15 cellular contexts compared by ENCODE assay signal in genomic region chr11:61204504-61205059, GRCh38. TPM values are rescaled to one million over a fixed set of nuclear protein-coding genes. Genes with fewer than 3 reads are reported as not detected.
DNase-seq lines count a peak whose midpoint lies in the region; FAIRE-seq and TF ChIP-seq lines count a peak whose summit lies in the region.
"Not testable (repeated sequence)": the region's sequence is repeated elsewhere in the genome, so short reads cannot be mapped to it uniquely, and the experiment has no call there.
"Had no signal": no experiment of that assay in that cellular context is flagged by ENCODE, and none has a peak within 500 bp of the region (broad histone marks: within the 10 kb centered on the region; RNA-seq: fewer than 3 reads in every experiment).

No MANE protein-coding gene starts in this region.

- not testable (repeated sequence) for H2AK5ac ChIP-seq in H1 (ENCODE audit: low read depth, low read length)

- POLR2A ChIA-PET in H1 (lab: Charles Lee; ENCODE audit: partially characterized antibody), result not testable (repeated sequence)

- H3K23me2 ChIP-seq in H1 (ENCODE audit: low read depth, low read length), result not testable (repeated sequence)

- H3K4me2 ChIP-seq in H1 (ENCODE audit: insufficient read depth in 1 of 2, low read depth in 2 of 2, low read length in 2 of 2); neural progenitor cell: not testable (repeated sequence)

- H3K27ac Mint-ChIP-seq in brain, result peak overlapping the region in 4 of 5 experiments; percentile 28 to 83 (median 48)
- H3K27ac Mint-ChIP-seq in neural progenitor cell, result peak overlapping the region; percentile 69

- not testable (repeated sequence) for H4K5ac ChIP-seq in H1 (ENCODE audit: insufficient read length, low read depth, low read length)

- not testable (repeated sequence) for H3K9me3 ChIP-seq in H1 (ENCODE audit: insufficient read depth in 2 of 2, low read depth in 1 of 2, low read length in 1 of 2); neural progenitor cell (ENCODE audit: low read depth); sigmoid colon

- not testable (repeated sequence) for H2AFZ ChIP-seq in H1 (ENCODE audit: low read length); neural progenitor cell (replicated peaks)

- H3K27me3 Mint-ChIP-seq in brain, result not testable (repeated sequence)
- H3K27me3 Mint-ChIP-seq in neural progenitor cell (ENCODE audit: insufficient read depth, low read depth), result peaks cover 12% of the 10 kb centered on the region

- WGBS in H1 (ENCODE audit: extremely low coverage in 1 of 2, insufficient coverage in 1 of 2, insufficient read length in 1 of 2, insufficient replicate concordance in 2 of 2, low coverage in 1 of 2, low lambda C conversion rate in 2 of 2, missing lambda C conversion rate in 1 of 2), 2 experiments, result 87% methylated on average over 14 of the region's 14 CpGs; no CpG with 5 or more reads in 1 of the 2 experiments
- WGBS in sigmoid colon, 2 donors, result 70 to 77% methylated on average over 14 of the region's 14 CpGs

- in situ Hi-C loops in G401 (cut with HindIII; ENCODE audit: low sequenced_read_pairs), result not testable (repeated sequence)

- not testable (repeated sequence) for H3K18ac ChIP-seq in H1 (ENCODE audit: extremely low read depth, low read length)

- not testable (repeated sequence) for TF ChIP-seq EP300 in H1 (IDR thresholded peaks at IDR 0.05; ENCODE audit: borderline replicate concordance in 1 of 2, low read depth in 2 of 2, low read length in 2 of 2); sigmoid colon (IDR thresholded peaks at IDR 0.05)

- DNase-seq in G401 (ENCODE audit: low spot score) (peak; percentile 66), NCI-H1417 (lab: John Stamatoyannopoulos, UW) (peak in 2 of 3 experiments; percentile 46 to 69), NCI-H69 (lab: John Stamatoyannopoulos, UW) (peak; percentile 38), left kidney (ENCODE audit: low read depth, low spot score) (peak; percentile 19), sigmoid colon (peak; percentile 40)
- DNase-seq in H1 (ENCODE audit: low read depth in 1 of 2, low spot score in 2 of 2); neural progenitor cell (ENCODE audit: low spot score): not testable (repeated sequence)

- H3K79me2 ChIP-seq in H1 (ENCODE audit: control insufficient read depth in 1 of 2, insufficient read depth in 2 of 2, low read length in 2 of 2); neural progenitor cell (ENCODE audit: low read depth): not testable (repeated sequence)

- H2BK120ac ChIP-seq in H1 (replicated peaks; ENCODE audit: low read depth, low read length), result not testable (repeated sequence)

- not testable (repeated sequence) for H3F3A ChIP-seq in neural progenitor cell (ENCODE audit: low read depth)

- peaks cover 17% of the 10 kb centered on the region for H3K4me1 Mint-ChIP-seq in brain
- H3K4me1 Mint-ChIP-seq in neural progenitor cell, result peaks cover 14% of the 10 kb centered on the region

- TF ChIP-seq RAD21 in H1 (IDR thresholded peaks at IDR 0.05 in 1 of 2, conservative IDR thresholded peaks at IDR 0.05 in 1 of 2; ENCODE audit: low read depth in 2 of 2, low read length in 2 of 2), result not testable (repeated sequence)

- CTCF ChIA-PET in H1 (lab: Charles Lee; ENCODE audit: partially characterized antibody), result not testable (repeated sequence)

- H3K23ac ChIP-seq in H1 (ENCODE audit: insufficient read length), result not testable (repeated sequence)

- intact Hi-C loops in sigmoid colon (cut with DNase I), result not testable (repeated sequence)

- H4K20me1 ChIP-seq in H1 (replicated peaks in 1 of 2; ENCODE audit: control insufficient read depth in 1 of 2, insufficient read depth in 2 of 2, low read length in 2 of 2); neural progenitor cell (ENCODE audit: low read depth): not testable (repeated sequence)

- H2BK5ac ChIP-seq in H1 (ENCODE audit: low read depth, low read length), result not testable (repeated sequence)

- 0 out of 2 replicates have a peak overlapping the region, but pooled peaks have one; percentile 51 for H4K8ac ChIP-seq in H1 (ENCODE audit: extremely low read depth, insufficient read depth, low read length)

- H3K27ac ChIP-seq in H1 (ENCODE audit: low read depth, low read length); neural progenitor cell; sigmoid colon: not testable (repeated sequence)

- not testable (repeated sequence) for H2BK20ac ChIP-seq in H1 (ENCODE audit: low read length)

- not testable (repeated sequence) for H2BK15ac ChIP-seq in H1 (ENCODE audit: low read length)

- not testable (repeated sequence) for TF ChIP-seq CTCF in brain (conservative IDR thresholded peaks at IDR 0.05); H1 (IDR thresholded peaks at IDR 0.05; ENCODE audit: control extremely low read depth in 1 of 3, insufficient read depth in 1 of 3, low read depth in 1 of 3, low read length in 3 of 3); neural progenitor cell (IDR thresholded peaks at IDR 0.05); sigmoid colon (IDR thresholded peaks at IDR 0.05)

- not testable (repeated sequence) for H3K4me1 ChIP-seq in H1 (replicated peaks in 1 of 4; ENCODE audit: control insufficient read depth in 3 of 4, insufficient read depth in 4 of 4, low read length in 3 of 4); neural progenitor cell; sigmoid colon

- H3K36me3 ChIP-seq in H1 (ENCODE audit: control insufficient read depth in 2 of 4, insufficient read depth in 4 of 4, low read length in 3 of 4); neural progenitor cell; sigmoid colon: not testable (repeated sequence)

- H3K36me3 Mint-ChIP-seq in brain, neural progenitor cell: not testable (repeated sequence)

- H3K4ac ChIP-seq in H1 (replicated peaks; ENCODE audit: insufficient read length, low read depth, low read length), result not testable (repeated sequence)

- not testable (repeated sequence) for FAIRE-seq in H1 (lab: Jason Lieb, UNC)

- H3K14ac ChIP-seq in H1 (ENCODE audit: insufficient read length), result not testable (repeated sequence)

- H3K56ac ChIP-seq in H1 (replicated peaks; ENCODE audit: insufficient read length, low read depth, low read length), result not testable (repeated sequence)

- H4K91ac ChIP-seq in H1 (replicated peaks; ENCODE audit: insufficient read length, low read length), result not testable (repeated sequence)

- H3K79me1 ChIP-seq in H1 (ENCODE audit: low read depth, low read length), result not testable (repeated sequence)

- not testable (repeated sequence) for H3K9ac ChIP-seq in H1 (replicated peaks in 1 of 4; ENCODE audit: extremely low read depth in 1 of 4, low read depth in 3 of 4, low read length in 3 of 4); neural progenitor cell

- H3K4me3 Mint-ChIP-seq in brain, result peak overlapping the region in 2 of 5 experiments; percentile 5 to 7
- not testable (repeated sequence) for H3K4me3 Mint-ChIP-seq in neural progenitor cell

- not testable (repeated sequence) for H3K4me3 ChIP-seq in H1 (ENCODE audit: extremely low read depth in 1 of 4, insufficient read depth in 2 of 4, low read depth in 3 of 4, low read length in 4 of 4); neural progenitor cell; sigmoid colon

- TF ChIP-seq POLR2A in H1 (IDR thresholded peaks at IDR 0.05; ENCODE audit: control extremely low read depth in 1 of 2, low read depth in 2 of 2, low read length in 2 of 2); sigmoid colon (IDR thresholded peaks at IDR 0.05): not testable (repeated sequence)

- H3K27me3 ChIP-seq in H1 (replicated peaks in 1 of 4; ENCODE audit: control insufficient read depth in 3 of 4, extremely low read depth in 1 of 4, insufficient read depth in 3 of 4, low read length in 3 of 4); neural progenitor cell; sigmoid colon: not testable (repeated sequence)

- not testable (repeated sequence) for H2BK12ac ChIP-seq in H1 (ENCODE audit: low read depth, low read length)

- H3K9me3 Mint-ChIP-seq in brain, neural progenitor cell: not testable (repeated sequence)

RNA-seq across cellular contexts. Expression of gene PGA3, which starts 1.3 kb away (rescaled TPM):
- total RNA-seq in G401 (2014; rRNA removed; shearing (Covaris generic)), result not detected in 2 replicates
- polyA plus RNA-seq in brain (ENCODE audit: insufficient read depth, low read depth, low replicate concordance) (0.24 TPM), H1 (2011; rRNA removed) (0.20 TPM in 1 of 2 replicates, not detected in the other), sigmoid colon (10 to 100 TPM in 2 of 3 donors, under 1 TPM in 1; 0.06 to 25.2 (median 14.3) TPM)
- not detected in 2 replicates for total RNA-seq in H1 (2021; fragmentation: NEBNext Ultra II Directional; extraction: Animal tissue kit (Norgen Biotek cat#: 25700))
- not detected for polyA plus RNA-seq in H1 (2011; cell fraction: cytosol; rRNA removed)
- polyA plus RNA-seq in H1 (2011; cell fraction: nucleus; rRNA removed), result 0.31 TPM
- polyA plus RNA-seq in H1 (2012, experiment 1 of 2), result 0.11 to 0.42 TPM in 2 of 4 replicates, not detected in the others
- polyA plus RNA-seq in H1 (2012, experiment 2 of 2), result not detected
- not detected for polyA plus RNA-seq in H1 (2013, experiment 1 of 2)
- polyA plus RNA-seq in H1 (2013, experiment 2 of 2), result 0.22 TPM
- 0.13 TPM in 1 of 2 replicates, not detected in the other for polyA minus RNA-seq in H1 (2011; rRNA and poly(A)+ RNA removed)
- polyA minus RNA-seq in H1 (2011; cell fraction: cytosol; rRNA and poly(A)+ RNA removed), result not detected
- polyA minus RNA-seq in H1 (2011; cell fraction: nucleus; rRNA and poly(A)+ RNA removed), result 0.70 TPM
- total RNA-seq in neural progenitor cell (ENCODE audit: low replicate concordance) (0.28 TPM in 1 of 2 replicates, not detected in the other), sigmoid colon (1 to 10 TPM in 1 of 4 donors, under 1 TPM in 1, not detected in 2; 0.33 to 2.5 TPM)
- total RNA-seq: Calu3; CD4-positive, alpha-beta memory T cell; Daoy; H4; H9 had no signal
- polyA plus RNA-seq: A549; BJ; CD4-positive, alpha-beta memory T cell had no signal

RNA-seq across cellular contexts. Expression of gene PGA4, which starts 17.6 kb away (rescaled TPM):
- not detected in 2 replicates for total RNA-seq in G401 (2014; rRNA removed; shearing (Covaris generic))
- polyA plus RNA-seq in brain (ENCODE audit: insufficient read depth, low read depth, low replicate concordance) (0.66 TPM), H1 (2011; rRNA removed) (1.3 and 2.0 TPM in 2 replicates), sigmoid colon (10 to 100 TPM in 1 of 3 donors, 1 to 10 TPM in 1, under 1 TPM in 1; 0.26 to 27.6 (median 5.3) TPM)
- not detected in 2 replicates for total RNA-seq in H1 (2021; fragmentation: NEBNext Ultra II Directional; extraction: Animal tissue kit (Norgen Biotek cat#: 25700))
- polyA plus RNA-seq in H1 (2011; cell fraction: cytosol; rRNA removed), result 0.89 TPM
- polyA plus RNA-seq in H1 (2011; cell fraction: nucleus; rRNA removed), result 0.24 TPM
- polyA plus RNA-seq in H1 (2012, experiment 1 of 2), result 0.24 to 0.64 TPM (median 0.44 TPM) in 3 of 4 replicates, not detected in the other
- 0.81 TPM for polyA plus RNA-seq in H1 (2012, experiment 2 of 2)
- polyA plus RNA-seq in H1 (2013, experiment 1 of 2), result 0.32 TPM
- 0.24 TPM for polyA plus RNA-seq in H1 (2013, experiment 2 of 2)
- 0.57 and 1.8 TPM in 2 replicates for polyA minus RNA-seq in H1 (2011; rRNA and poly(A)+ RNA removed)
- polyA minus RNA-seq in H1 (2011; cell fraction: cytosol; rRNA and poly(A)+ RNA removed), result not detected
- not detected for polyA minus RNA-seq in H1 (2011; cell fraction: nucleus; rRNA and poly(A)+ RNA removed)
- total RNA-seq in neural progenitor cell (ENCODE audit: low replicate concordance) (0.31 and 0.41 TPM in 2 replicates), sigmoid colon (1 to 10 TPM in 2 of 4 donors, not detected in 2; 2.5 to 4.3 TPM)
- total RNA-seq: Calu3; CD4-positive, alpha-beta memory T cell; Daoy; H4; H9 had no signal
- polyA plus RNA-seq: A549; BJ; CD4-positive, alpha-beta memory T cell had no signal

RNA-seq across cellular contexts. Expression of gene PGA5, which starts 36.4 kb away (rescaled TPM):
- not detected in 2 replicates for total RNA-seq in G401 (2014; rRNA removed; shearing (Covaris generic))
- polyA plus RNA-seq in brain (ENCODE audit: insufficient read depth, low read depth, low replicate concordance) (not detected), H1 (2011; rRNA removed) (2.0 and 2.5 TPM in 2 replicates), sigmoid colon (1 to 10 TPM in 2 of 3 donors, not detected in 1; 1.2 to 1.8 TPM)
- total RNA-seq in H1 (2021; fragmentation: NEBNext Ultra II Directional; extraction: Animal tissue kit (Norgen Biotek cat#: 25700)), result 0.67 and 0.84 TPM in 2 replicates
- 1.6 TPM for polyA plus RNA-seq in H1 (2011; cell fraction: cytosol; rRNA removed)
- polyA plus RNA-seq in H1 (2011; cell fraction: nucleus; rRNA removed), result 1.8 TPM
- 0.48 to 0.98 TPM (median 0.88 TPM) in 3 of 4 replicates, not detected in the other for polyA plus RNA-seq in H1 (2012, experiment 1 of 2)
- polyA plus RNA-seq in H1 (2012, experiment 2 of 2), result 0.66 TPM
- polyA plus RNA-seq in H1 (2013, experiment 1 of 2), result 0.99 TPM
- polyA plus RNA-seq in H1 (2013, experiment 2 of 2), result 1.0 TPM
- 0.98 and 1.0 TPM in 2 replicates for polyA minus RNA-seq in H1 (2011; rRNA and poly(A)+ RNA removed)
- polyA minus RNA-seq in H1 (2011; cell fraction: cytosol; rRNA and poly(A)+ RNA removed), result not detected
- polyA minus RNA-seq in H1 (2011; cell fraction: nucleus; rRNA and poly(A)+ RNA removed), result not detected
- total RNA-seq in neural progenitor cell (ENCODE audit: low replicate concordance) (0.19 TPM in 1 of 2 replicates, not detected in the other), sigmoid colon (1 to 10 TPM in 1 of 4 donors, not detected in 3; 2.1 TPM)
- total RNA-seq: Calu3; CD4-positive, alpha-beta memory T cell; Daoy; H4 had no signal
- polyA plus RNA-seq: A549; BJ; CD4-positive, alpha-beta memory T cell had no signal

RNA-seq across cellular contexts. Expression of gene VPS37C, which starts 43.4 kb away (rescaled TPM):
- total RNA-seq in G401 (2014; rRNA removed; shearing (Covaris generic)), result 15.5 and 16.6 TPM in 2 replicates
- polyA plus RNA-seq in brain (ENCODE audit: insufficient read depth, low read depth, low replicate concordance), result 19.0 TPM
- 18.0 and 21.0 TPM in 2 replicates for total RNA-seq in H1 (2021; fragmentation: NEBNext Ultra II Directional; extraction: Animal tissue kit (Norgen Biotek cat#: 25700))
- 12.9 and 15.4 TPM in 2 replicates for polyA plus RNA-seq in H1 (2011; rRNA removed)
- polyA plus RNA-seq in H1 (2011; cell fraction: cytosol; rRNA removed), result 11.8 TPM
- 18.5 TPM for polyA plus RNA-seq in H1 (2011; cell fraction: nucleus; rRNA removed)
- 13.4 to 15.3 TPM (median 14.9 TPM) in 4 replicates for polyA plus RNA-seq in H1 (2012, experiment 1 of 2)
- 14.5 TPM for polyA plus RNA-seq in H1 (2012, experiment 2 of 2)
- 12.0 TPM for polyA plus RNA-seq in H1 (2013, experiment 1 of 2)
- 12.1 TPM for polyA plus RNA-seq in H1 (2013, experiment 2 of 2)
- polyA minus RNA-seq in H1 (2011; rRNA and poly(A)+ RNA removed), result 4.8 and 7.2 TPM in 2 replicates
- polyA minus RNA-seq in H1 (2011; cell fraction: cytosol; rRNA and poly(A)+ RNA removed), result 7.1 TPM
- polyA minus RNA-seq in H1 (2011; cell fraction: nucleus; rRNA and poly(A)+ RNA removed), result 10.7 TPM
- total RNA-seq in neural progenitor cell (ENCODE audit: low replicate concordance), result 9.9 and 19.9 TPM in 2 replicates
- total RNA-seq in sigmoid colon, result 10 to 100 TPM in 3 of 4 donors, 1 to 10 TPM in 1; 8.6 to 25.4 (median 18.5) TPM
- polyA plus RNA-seq in sigmoid colon, result 10 to 100 TPM; 16.9 to 19.3 (median 18.6) TPM
